13 cellular contexts compared by ENCODE assay signal in the genomic region with DNA sequence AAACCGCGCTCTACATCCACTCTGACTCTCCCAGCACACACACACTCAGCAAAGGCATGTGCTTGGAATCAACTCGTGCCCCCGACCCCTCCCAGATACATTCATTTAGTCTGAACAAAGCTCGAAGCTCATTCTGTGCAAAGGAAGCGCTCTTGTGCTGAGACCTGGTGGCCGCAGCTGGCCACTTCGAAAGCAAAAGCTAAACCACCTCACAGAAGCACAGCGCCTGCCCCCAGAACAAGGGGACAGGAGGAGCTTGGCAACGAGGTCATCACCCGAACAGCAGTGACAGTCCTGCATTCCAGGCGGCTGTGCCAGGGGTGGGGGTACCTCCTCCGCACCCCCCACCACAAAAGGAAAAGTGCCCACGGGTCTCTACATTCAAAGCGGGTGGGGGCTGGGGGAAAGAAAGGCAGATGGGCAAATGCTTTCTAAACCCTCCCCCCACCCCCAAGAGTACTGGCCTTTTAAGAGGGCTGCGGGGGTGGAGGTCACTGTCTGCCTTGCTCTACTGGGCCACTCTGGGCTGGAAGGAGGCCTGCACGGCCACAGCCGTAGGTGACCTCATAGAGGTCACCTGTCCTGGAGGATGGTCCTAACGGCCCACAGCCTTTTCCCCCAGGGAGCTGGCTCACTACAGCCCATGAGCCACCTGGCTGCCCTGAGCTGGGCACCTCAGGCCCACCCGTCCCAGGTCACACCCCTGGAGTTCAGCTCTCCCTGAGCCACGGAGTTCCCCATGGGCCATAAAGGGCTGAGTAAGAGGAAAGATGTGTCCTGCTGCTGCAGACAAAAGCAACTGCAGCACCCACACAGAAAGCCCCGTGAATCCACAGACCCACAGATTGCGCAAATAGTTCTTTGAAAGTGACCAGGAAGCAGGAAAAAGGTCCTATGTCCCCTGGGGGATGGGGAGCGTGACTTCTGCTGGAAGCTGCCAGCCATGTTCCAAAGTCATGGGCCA. TPM values are rescaled to one million over a fixed set of nuclear protein-coding genes. Genes with fewer than 3 reads are reported as not detected.
DNase-seq lines count a peak whose midpoint lies in the region; ATAC-seq and TF ChIP-seq lines count a peak whose summit lies in the region.
"Had no signal": no experiment of that assay in that cellular context is flagged by ENCODE, and none has a peak within 500 bp of the region (broad histone marks: within the 10 kb centered on the region; RNA-seq: fewer than 3 reads in every experiment).

No MANE protein-coding gene starts in this region.

- peaks cover 23% of the 10 kb centered on the region for H3K36me3 ChIP-seq in left ventricle myocardium inferior
- H3K36me3 ChIP-seq: SJCRH30 had no signal

- ATAC-seq in HG03565 (IDR thresholded peaks at IDR 0.05; ENCODE audit: unreplicated experiment): no peak
- ATAC-seq: WTC11 had no signal

- H3K4me3 ChIP-seq in left ventricle myocardium inferior: no peak overlapping the region
- H3K4me3 ChIP-seq: SJCRH30 had no signal

- H3K4me1 ChIP-seq in left ventricle myocardium inferior: peaks cover 33% of the 10 kb centered on the region
- H3K4me1 ChIP-seq: SJCRH30 had no signal

- TF ChIP-seq CTCF in left ventricle myocardium inferior (IDR thresholded peaks at IDR 0.05; ENCODE audit: borderline replicate concordance): no peak
- no peak for TF ChIP-seq CTCF in osteocyte (IDR thresholded peaks at IDR 0.05)

- intact Hi-C loops in left ventricle myocardium inferior (cut with micrococcal nuclease): no loop called here
- intact Hi-C loops in activated CD4-positive, alpha-beta T cell treated with anti-CD3 and anti-CD28 coated beads, Interleukin-2, amount 10 ng/mL, durations not matched to agents 24 days and 14 days (cut with micrococcal nuclease): no loop called here

- H3K9me3 Mint-ChIP-seq in osteocyte (ENCODE audit: unreplicated experiment): no peaks in the 10 kb centered on the region
- no peaks in the 10 kb centered on the region for H3K9me3 Mint-ChIP-seq in activated CD4-positive, alpha-beta T cell treated with anti-CD3 and anti-CD28 coated beads, Interleukin-2, amount 10 ng/mL, durations not matched to agents 24 days and 14 days
- H3K9me3 Mint-ChIP-seq: WTC11 had no signal

- no peaks in the 10 kb centered on the region for H3K27me3 Mint-ChIP-seq in osteocyte (ENCODE audit: unreplicated experiment)
- H3K27me3 Mint-ChIP-seq in activated CD4-positive, alpha-beta T cell treated with anti-CD3 and anti-CD28 coated beads, Interleukin-2, amount 10 ng/mL, durations not matched to agents 24 days and 14 days: no peaks in the 10 kb centered on the region

- peak overlapping the region; percentile 43 for H3K27ac ChIP-seq in left ventricle myocardium inferior (replicated peaks)
- H3K27ac ChIP-seq: SJCRH30 had no signal

- H3K27me3 ChIP-seq in left ventricle myocardium inferior (ENCODE audit: low read depth): no peaks in the 10 kb centered on the region
- H3K27me3 ChIP-seq: SJCRH30 had no signal

- peaks cover 3% of the 10 kb centered on the region for H3K36me3 Mint-ChIP-seq in osteocyte (ENCODE audit: unreplicated experiment)
- H3K36me3 Mint-ChIP-seq in activated CD4-positive, alpha-beta T cell treated with anti-CD3 and anti-CD28 coated beads, Interleukin-2, amount 10 ng/mL, durations not matched to agents 24 days and 14 days (ENCODE audit: low read depth): no peaks in the 10 kb centered on the region
- H3K36me3 Mint-ChIP-seq: WTC11 had no signal

- H3K4me1 Mint-ChIP-seq in osteocyte (ENCODE audit: unreplicated experiment): peaks cover 17% of the 10 kb centered on the region
- H3K4me1 Mint-ChIP-seq in activated CD4-positive, alpha-beta T cell treated with anti-CD3 and anti-CD28 coated beads, Interleukin-2, amount 10 ng/mL, durations not matched to agents 24 days and 14 days: peaks cover 2% of the 10 kb centered on the region

- DNase-seq in EL: peak; percentile 14
- peak; percentile 58 for DNase-seq in SW480 (ENCODE audit: low spot score)
- no peak for DNase-seq in left ventricle myocardium inferior
- DNase-seq in osteocyte (ENCODE audit: extremely low spot score, unreplicated experiment): no peak
- no peak for DNase-seq in NCI-H146 treated with DMSO at 0.1 percent for 48 hours (lab: John Stamatoyannopoulos, UW; ENCODE audit: unreplicated experiment)
- DNase-seq in activated CD4-positive, alpha-beta T cell treated with anti-CD3 and anti-CD28 coated beads, Interleukin-2, amount 10 ng/mL, durations not matched to agents 24 days and 14 days: no peak
- DNase-seq in NCI-H2081 (lab: John Stamatoyannopoulos, UW): no peak
- DNase-seq: NCI-H1092 treated with DMSO at 0.1 percent for 48 hours, NCI-H748 treated with DMSO at 0.1 percent for 48 hours, SJCRH30 had no signal

- H3K27ac Mint-ChIP-seq in osteocyte (ENCODE audit: unreplicated experiment): peak overlapping the region; percentile 5
- no peak overlapping the region for H3K27ac Mint-ChIP-seq in activated CD4-positive, alpha-beta T cell treated with anti-CD3 and anti-CD28 coated beads, Interleukin-2, amount 10 ng/mL, durations not matched to agents 24 days and 14 days

- H3K9me3 ChIP-seq in left ventricle myocardium inferior (replicated peaks): no peaks in the 10 kb centered on the region
- H3K9me3 ChIP-seq: SJCRH30 had no signal

- no peak overlapping the region for H3K4me3 Mint-ChIP-seq in osteocyte (ENCODE audit: unreplicated experiment)
- no peak overlapping the region for H3K4me3 Mint-ChIP-seq in activated CD4-positive, alpha-beta T cell treated with anti-CD3 and anti-CD28 coated beads, Interleukin-2, amount 10 ng/mL, durations not matched to agents 24 days and 14 days
- H3K4me3 Mint-ChIP-seq: WTC11 had no signal

RNA-seq across cellular contexts. Expression of gene CBX7, which starts 21.3 kb away (rescaled TPM):
- 85.4 TPM for total RNA-seq in left ventricle myocardium inferior
- total RNA-seq in osteocyte: 8.1 and 9.6 TPM in 2 replicates
- total RNA-seq in activated CD4-positive, alpha-beta T cell treated with anti-CD3 and anti-CD28 coated beads, Interleukin-2, amount 10 ng/mL, durations not matched to agents 24 days and 14 days: 10.8 and 11.6 TPM in 2 replicates

RNA-seq across cellular contexts. Expression of gene APOBEC3H, which starts 34.1 kb away (rescaled TPM):
- total RNA-seq in left ventricle myocardium inferior (0.41 TPM), osteocyte (not detected in 2 replicates)
- total RNA-seq in activated CD4-positive, alpha-beta T cell treated with anti-CD3 and anti-CD28 coated beads, Interleukin-2, amount 10 ng/mL, durations not matched to agents 24 days and 14 days: 5.8 and 7.6 TPM in 2 replicates
- total RNA-seq: Daoy, SJCRH30 had no signal

RNA-seq across cellular contexts. Expression of gene APOBEC3G, which starts 54.1 kb away (rescaled TPM):
- 4.2 TPM for total RNA-seq in left ventricle myocardium inferior
- total RNA-seq in osteocyte: 2.7 and 3.0 TPM in 2 replicates
- 47.2 and 48.5 TPM in 2 replicates for total RNA-seq in activated CD4-positive, alpha-beta T cell treated with anti-CD3 and anti-CD28 coated beads, Interleukin-2, amount 10 ng/mL, durations not matched to agents 24 days and 14 days
- total RNA-seq: SJCRH30 had no signal

Comparison
In these comparisons a context has a peak if more than half of its experiments do, and no peak if none do; other contexts are left out.
1. DNase-seq: peak in EL (single experiment) and SW480 (single experiment); none in left ventricle myocardium inferior (single experiment), osteocyte (single experiment), NCI-H146 treated with DMSO at 0.1 percent for 48 hours (single experiment), activated CD4-positive, alpha-beta T cell treated with anti-CD3 and anti-CD28 coated beads, Interleukin-2, amount 10 ng/mL, durations not matched to agents 24 days and 14 days (single experiment) and NCI-H2081 (0 of 2).